In genomic region chr4:186684889-186685309, GRCh38 we compare ENCODE assay signal across 14 cellular contexts. TPM values are rescaled to one million over a fixed set of nuclear protein-coding genes. Genes with fewer than 3 reads are reported as not detected.
DNase-seq lines count a peak whose midpoint lies in the region; ATAC-seq, FAIRE-seq and TF ChIP-seq lines count a peak whose summit lies in the region.
"Had no signal": no experiment of that assay in that cellular context is flagged by ENCODE, and none has a peak within 500 bp of the region (broad histone marks: within the 10 kb centered on the region; RNA-seq: fewer than 3 reads in every experiment).

No MANE protein-coding gene starts in this region.

- TF ChIP-seq POLR2A in body of pancreas (IDR thresholded peaks at IDR 0.05) (no peak), testis (IDR thresholded peaks at IDR 0.05) (no peak)

- no peaks in the 10 kb centered on the region for H3K27me3 Mint-ChIP-seq in progenitor cell of endocrine pancreas
- H3K27me3 Mint-ChIP-seq in activated CD8-positive, alpha-beta T cell treated with anti-CD3 and anti-CD28 coated beads for 36 hours = no peaks in the 10 kb centered on the region

- DNase-seq in ELF-1 (ENCODE audit: low read depth, low spot score) (peak; percentile 74), body of pancreas (no peak), kidney (no peak), progenitor cell of endocrine pancreas (ENCODE audit: low spot score, unreplicated experiment) (no peak), testis (no peak), NOMO-1 treated with DMSO at 0.1 percent for 48 hours (lab: John Stamatoyannopoulos, UW; ENCODE audit: unreplicated experiment) (no peak), 8988T (no peak)
- DNase-seq in activated CD8-positive, alpha-beta T cell treated with anti-CD3 and anti-CD28 coated beads for 36 hours = no peak
- DNase-seq: activated CD4-positive, alpha-beta T cell treated with anti-CD3 and anti-CD28 coated beads for 48 hours; BE2C; natural killer cell; NCI-H2107; T-helper 1 cell had no signal

- H3K9me3 Mint-ChIP-seq in progenitor cell of endocrine pancreas (ENCODE audit: low read depth) = peaks cover 6% of the 10 kb centered on the region
- peaks cover 1% of the 10 kb centered on the region for H3K9me3 Mint-ChIP-seq in activated CD8-positive, alpha-beta T cell treated with anti-CD3 and anti-CD28 coated beads for 36 hours

- H3K4me1 ChIP-seq in body of pancreas = peaks cover 34% of the 10 kb centered on the region
- peaks cover 22 to 54% of the 10 kb centered on the region in 2 donors for H3K4me1 ChIP-seq in kidney (ENCODE audit: control insufficient read depth in 1 of 2, insufficient read depth in 1 of 2, low read depth in 1 of 2, low read length in 2 of 2)
- H3K4me1 ChIP-seq in testis = peaks cover 9% of the 10 kb centered on the region
- H3K4me1 ChIP-seq: BE2C had no signal

- H3K4me3 ChIP-seq in body of pancreas (no peak overlapping the region), kidney (ENCODE audit: low read length in 2 of 2) (peak overlapping the region; percentile 53 to 55), testis (no peak overlapping the region)

- no peak for FAIRE-seq in kidney (lab: Jason Lieb, UNC)
- FAIRE-seq: endometrium had no signal

- H3K9me3 ChIP-seq in body of pancreas (no peaks in the 10 kb centered on the region), kidney (ENCODE audit: control insufficient read depth in 1 of 2, low read length in 2 of 2) (no peaks in the 10 kb centered on the region), testis (no peaks in the 10 kb centered on the region)
- H3K9me3 ChIP-seq: BE2C had no signal

- H3K27ac Mint-ChIP-seq in progenitor cell of endocrine pancreas = peak overlapping the region; percentile 91
- H3K27ac Mint-ChIP-seq in activated CD8-positive, alpha-beta T cell treated with anti-CD3 and anti-CD28 coated beads for 36 hours = no peak overlapping the region
- H3K27ac Mint-ChIP-seq: natural killer cell had no signal

- POLR2A ChIA-PET in activated CD8-positive, alpha-beta T cell treated with anti-CD3 and anti-CD28 coated beads for 36 hours (lab: Charles Lee) = no interaction called here

- TF ChIP-seq CTCF in body of pancreas (IDR thresholded peaks at IDR 0.05) = no peak
- TF ChIP-seq CTCF in kidney (IDR thresholded peaks at IDR 0.05; ENCODE audit: borderline replicate concordance, extremely low read depth, insufficient read depth) = no peak
- TF ChIP-seq CTCF in progenitor cell of endocrine pancreas (IDR thresholded peaks at IDR 0.05; ENCODE audit: unreplicated experiment) = no peak
- no peak for TF ChIP-seq CTCF in testis (IDR thresholded peaks at IDR 0.05)
- TF ChIP-seq CTCF in activated CD8-positive, alpha-beta T cell treated with anti-CD3 and anti-CD28 coated beads for 36 hours (IDR thresholded peaks at IDR 0.05) = no peak

- H3K27me3 ChIP-seq in body of pancreas (no peaks in the 10 kb centered on the region), testis (no peaks in the 10 kb centered on the region)
- H3K27me3 ChIP-seq: BE2C had no signal

- H3K4me3 Mint-ChIP-seq in progenitor cell of endocrine pancreas (ENCODE audit: low read depth) = peak overlapping the region; percentile 14
- H3K4me3 Mint-ChIP-seq in activated CD8-positive, alpha-beta T cell treated with anti-CD3 and anti-CD28 coated beads for 36 hours = no peak overlapping the region
- H3K4me3 Mint-ChIP-seq: natural killer cell had no signal

- H3K9ac ChIP-seq in kidney (ENCODE audit: low read length in 2 of 2) = peak overlapping the region; percentile 51 to 77

- intact Hi-C loops in body of pancreas (cut with DNase I) = no loop called here
- intact Hi-C loops in kidney (cut with DNase I) = no loop called here
- intact Hi-C loops in testis (cut with DNase I; ENCODE audit: low total_unique reads) = no loop called here
- intact Hi-C loops in activated CD8-positive, alpha-beta T cell treated with anti-CD3 and anti-CD28 coated beads for 36 hours (cut with micrococcal nuclease) = no loop called here

- peak; percentile 76 for ATAC-seq in body of pancreas
- no peak for ATAC-seq in activated CD8-positive, alpha-beta T cell treated with anti-CD3 and anti-CD28 coated beads for 36 hours
- ATAC-seq: natural killer cell had no signal

- peak overlapping the region; percentile 31 to 75 (median 52) for H3K27ac ChIP-seq in body of pancreas
- peak overlapping the region; percentile 72 to 88 for H3K27ac ChIP-seq in kidney (ENCODE audit: low read depth in 2 of 2, low read length in 2 of 2)
- no peak overlapping the region for H3K27ac ChIP-seq in testis

- no peaks in the 10 kb centered on the region for H3K36me3 ChIP-seq in body of pancreas (replicated peaks in 1 of 2; ENCODE audit: insufficient read depth in 1 of 2, low read depth in 2 of 2)
- H3K36me3 ChIP-seq in kidney (ENCODE audit: control insufficient read depth in 1 of 2, insufficient read depth in 2 of 2, low read length in 2 of 2) = no peaks in the 10 kb centered on the region
- H3K36me3 ChIP-seq in testis (ENCODE audit: low read depth, missing control alignments) = no peaks in the 10 kb centered on the region
- H3K36me3 ChIP-seq: BE2C had no signal

- H3K4me1 Mint-ChIP-seq in progenitor cell of endocrine pancreas (ENCODE audit: low read depth) = peaks cover 78% of the 10 kb centered on the region
- H3K4me1 Mint-ChIP-seq in activated CD8-positive, alpha-beta T cell treated with anti-CD3 and anti-CD28 coated beads for 36 hours (ENCODE audit: low read depth) = no peaks in the 10 kb centered on the region
- H3K4me1 Mint-ChIP-seq: natural killer cell had no signal

- CTCF ChIA-PET in activated CD8-positive, alpha-beta T cell treated with anti-CD3 and anti-CD28 coated beads for 36 hours (lab: Charles Lee) = no interaction called here

- peaks cover 8% of the 10 kb centered on the region for H3K36me3 Mint-ChIP-seq in progenitor cell of endocrine pancreas (ENCODE audit: insufficient read depth)
- H3K36me3 Mint-ChIP-seq in activated CD8-positive, alpha-beta T cell treated with anti-CD3 and anti-CD28 coated beads for 36 hours (ENCODE audit: low read depth) = no peaks in the 10 kb centered on the region
- H3K36me3 Mint-ChIP-seq: natural killer cell had no signal

- WGBS in body of pancreas, 2 donors = 51 to 53% methylated on average over 5 of the region's 5 CpGs
- WGBS in testis, 2 donors = 62 to 68% methylated on average over 5 of the region's 5 CpGs

RNA-seq across cellular contexts. Expression of gene FAT1, which starts 38.8 kb away (rescaled TPM):
- total RNA-seq in body of pancreas (10 to 100 TPM; 65.9 to 69.5 TPM), kidney (254 TPM), progenitor cell of endocrine pancreas (263 and 264 TPM in 2 replicates), testis (100 to 1,000 TPM; 118 to 157 TPM)
- polyA plus RNA-seq in kidney (ENCODE audit: insufficient read depth, low read depth, low replicate concordance) (62.2 TPM), testis (ENCODE audit: insufficient read depth, low read depth, low replicate concordance) (51.5 TPM)
- total RNA-seq in activated CD8-positive, alpha-beta T cell treated with anti-CD3 and anti-CD28 coated beads for 36 hours = not detected
- total RNA-seq: natural killer cell had no signal

Comparison
In these comparisons a context has a peak if more than half of its experiments do, and no peak if none do; other contexts are left out.
1. H3K27ac ChIP-seq: peak in body of pancreas (4 of 4) and kidney (2 of 2); none in testis (0 of 2).
2. H3K4me3 ChIP-seq: peak in kidney (2 of 2); none in body of pancreas (0 of 2) and testis (0 of 2).
3. RNA of gene FAT1, which starts 38.8 kb away (total RNA-seq): 263 to 264 TPM in progenitor cell of endocrine pancreas, 254 TPM in kidney (single experiment), 118 to 157 TPM in testis and 65.9 to 69.5 TPM in body of pancreas; not detected in activated CD8-positive, alpha-beta T cell treated with anti-CD3 and anti-CD28 coated beads for 36 hours; every median in the first group is over 10 times any median in the second.